33 cellular contexts compared by ENCODE assay signal in the genomic region with DNA sequence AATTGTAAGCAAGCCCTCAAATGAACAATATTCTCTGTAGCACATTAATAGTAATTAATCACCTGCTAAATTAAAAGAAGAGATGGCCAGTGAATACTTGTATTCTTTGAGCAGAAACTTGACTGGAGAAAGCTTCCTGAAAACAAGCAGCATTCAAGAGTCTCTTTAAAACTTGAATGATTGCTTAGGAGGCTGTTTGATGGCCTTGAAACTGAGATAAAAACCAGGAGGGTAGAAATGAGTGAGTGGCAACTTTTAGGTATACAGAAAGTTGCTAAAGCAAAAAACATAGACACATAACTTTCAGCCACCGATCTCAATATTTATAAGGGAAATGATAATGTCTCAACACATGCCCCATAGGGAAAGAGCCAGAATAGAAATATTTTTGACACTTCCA.
"Had no signal": no experiment of that assay in that cellular context is flagged by ENCODE, and none has a peak within 500 bp of the region (broad histone marks: within the 10 kb centered on the region; RNA-seq: fewer than 3 reads in every experiment).

No MANE protein-coding gene starts in this region.

- H3K9me3 ChIP-seq: ascending aorta had no signal

- H3K36me3 ChIP-seq: ascending aorta, cardiac muscle cell, WERI-Rb-1 had no signal

- H3K4me3 ChIP-seq: ascending aorta, cardiac muscle cell had no signal

- H3K27me3 ChIP-seq: ascending aorta, cardiac muscle cell had no signal

- FAIRE-seq: bronchial epithelial cell, TTC549 had no signal

- H3K4me1 ChIP-seq: ascending aorta had no signal

- ATAC-seq: activated CD4-positive, alpha-beta T cell treated with anti-CD3 and anti-CD28 coated beads for 36 hours; activated CD4-positive, CD25-positive, alpha-beta regulatory T cell treated with anti-CD3 and anti-CD28 coated beads, Interleukin-2, amount 50 U/mL, for 24 hours; activated CD8-positive, alpha-beta memory T cell treated with anti-CD3 and anti-CD28 coated beads, Interleukin-2, amount 10 ng/mL, durations not matched to agents 7 days and 5 days; activated CD8-positive, alpha-beta T cell treated with anti-CD3 and anti-CD28 coated beads, Interleukin-2, amount 10 ng/mL, durations not matched to agents 7 days and 5 days; activated naive CD8-positive, alpha-beta T cell treated with anti-CD3 and anti-CD28 coated beads, Interleukin-2, amount 50 U/mL, for 24 hours; WTC11 had no signal

- DNase-seq: activated CD4-positive, alpha-beta memory T cell treated with anti-CD3 and anti-CD28 coated beads, Interleukin-2, amount 10 ng/mL, durations not matched to agents 7 days and 5 days; activated CD4-positive, alpha-beta T cell treated with anti-CD3 and anti-CD28 coated beads for 1 hour; activated CD4-positive, alpha-beta T cell treated with anti-CD3 and anti-CD28 coated beads for 36 hours; activated CD4-positive, alpha-beta T cell treated with anti-CD3 and anti-CD28 coated beads for 48 hours; activated CD4-positive, alpha-beta T cell treated with anti-CD3 and anti-CD28 coated beads, Interleukin-2, amount 10 ng/mL, durations not matched to agents 7 days and 5 days; activated CD4-positive, alpha-beta T cell treated with anti-CD3 and anti-CD28 coated beads, Interleukin-2, amount 50 U/mL, for 48 hours; activated CD4-positive, CD25-positive, alpha-beta regulatory T cell; activated CD8-positive, alpha-beta memory T cell treated with anti-CD3 and anti-CD28 coated beads for 24 hours; activated CD8-positive, alpha-beta memory T cell treated with anti-CD3 and anti-CD28 coated beads, Interleukin-2, amount 10 ng/mL, durations not matched to agents 7 days and 5 days; activated CD8-positive, alpha-beta memory T cell treated with anti-CD3 and anti-CD28 coated beads, Interleukin-2, amount 50 U/mL, for 48 hours; activated CD8-positive, alpha-beta T cell treated with anti-CD3 and anti-CD28 coated beads, Interleukin-2, amount 10 ng/mL, durations not matched to agents 7 days and 5 days; activated effector memory CD4-positive, alpha-beta T cell treated with Interleukin-2 at 50 U/mL for 16 hours; activated gamma-delta T cell; activated naive CD4-positive, alpha-beta T cell treated with anti-CD3 and anti-CD28 coated beads, Interleukin-2, amount 10 ng/mL, durations not matched to agents 7 days and 5 days; activated naive CD4-positive, alpha-beta T cell treated with Interleukin-2 at 50 U/mL for 16 hours; activated naive CD8-positive, alpha-beta T cell treated with anti-CD3 and anti-CD28 coated beads, Interleukin-2, amount 10 ng/mL, durations not matched to agents 7 days and 5 days; activated naive CD8-positive, alpha-beta T cell treated with anti-CD3 and anti-CD28 coated beads, Interleukin-2, amount 50 U/mL, for 24 hours; activated T-cell treated with anti-CD3 and anti-CD28 coated beads, Interleukin-2, amount 50 U/mL, for 24 hours; activated T-cell treated with anti-CD3 and anti-CD28 coated beads, Interleukin-2, amount 50 U/mL, for 48 hours; amygdala; anterior cingulate cortex; caudate nucleus; cerebellar nuclear complex; T-helper 1 cell; T-helper 2 cell; T-helper 9 cell; WERI-Rb-1 had no signal

- H3K27ac ChIP-seq: ascending aorta, cardiac muscle cell, WERI-Rb-1 had no signal
